ENCODE assay signal across 22 cellular contexts in genomic region chr14:81521356-81521755, GRCh38.
"Had no signal": no experiment of that assay in that cellular context is flagged by ENCODE, and none has a peak within 500 bp of the region (broad histone marks: within the 10 kb centered on the region; RNA-seq: fewer than 3 reads in every experiment).

No MANE protein-coding gene starts in this region.

- H3K9me3 Mint-ChIP-seq: activated B cell treated with CpG ODN at 0.5 μM for 24 hours; activated CD4-positive, alpha-beta T cell treated with anti-CD3 and anti-CD28 coated beads, Interleukin-2, amount 10 ng/mL, durations not matched to agents 24 days and 14 days; activated naive CD8-positive, alpha-beta T cell treated with anti-CD3 and anti-CD28 coated beads, Interleukin-2, amount 10 ng/mL, durations not matched to agents 7 days and 5 days; activated T-helper 1 cell treated with anti-CD3 and anti-CD28 coated beads, Interleukin-12 subunit alpha, Interleukin-12 subunit beta, Interleukin-2, Interleukin-4 antibody, amounts not matched to agents 30 ng/mL and 10 ng/mL and 1 ng/mL, durations not matched to agents 14 hours and 24 hours and 36 hours; dendritic cell treated with granulocyte-macrophage colony-stimulating factor and Interleukin-4, amounts not matched to agents 40 ng/mL and 50 ng/mL, for 4 days; stimulated activated memory B cell treated with anti-CD40 and anti-IgM and Interleukin-4, amounts not matched to agents 10 μg/mL and 1 μg/mL and 100 μg/mL, for 72 hours; T-helper 1 cell treated with Interleukin-12 subunit alpha and Interleukin-12 subunit beta and Interleukin-4 antibody, amounts not matched to agents 30 μg/mL and 1 μg/mL, for 36 hours had no signal

- H3K27me3 ChIP-seq: body of pancreas, testis, upper lobe of left lung had no signal

- ATAC-seq: body of pancreas; lower lobe of right lung; mucosa of descending colon; sciatic nerve; stimulated activated memory B cell treated with anti-CD40 and anti-IgM and Interleukin-4, amounts not matched to agents 10 μg/mL and 1 μg/mL and 100 μg/mL, for 72 hours had no signal

- H3K4me3 ChIP-seq: body of pancreas, lower lobe of right lung, mucosa of descending colon, testis, upper lobe of left lung had no signal

- H3K9me3 ChIP-seq: body of pancreas, lower lobe of right lung, mucosa of descending colon, testis, upper lobe of left lung had no signal

- H3K27me3 Mint-ChIP-seq: activated B cell treated with CpG ODN at 0.5 μM for 24 hours; activated CD4-positive, alpha-beta T cell treated with anti-CD3 and anti-CD28 coated beads, Interleukin-2, amount 10 ng/mL, durations not matched to agents 24 days and 14 days; activated naive CD8-positive, alpha-beta T cell treated with anti-CD3 and anti-CD28 coated beads, Interleukin-2, amount 10 ng/mL, durations not matched to agents 7 days and 5 days; dendritic cell treated with granulocyte-macrophage colony-stimulating factor and Interleukin-4, amounts not matched to agents 40 ng/mL and 50 ng/mL, for 4 days; stimulated activated memory B cell treated with anti-CD40 and anti-IgM and Interleukin-4, amounts not matched to agents 10 μg/mL and 1 μg/mL and 100 μg/mL, for 72 hours had no signal

- DNase-seq: activated B cell treated with CpG ODN at 0.5 μM for 24 hours; activated CD4-positive, alpha-beta T cell treated with anti-CD3 and anti-CD28 coated beads, Interleukin-2, amount 10 ng/mL, durations not matched to agents 24 days and 14 days; activated gamma-delta T cell treated with Interleukin-2 at 50 U/mL for 16 hours; activated naive CD8-positive, alpha-beta T cell treated with anti-CD3 and anti-CD28 coated beads, Interleukin-2, amount 10 ng/mL, durations not matched to agents 7 days and 5 days; body of pancreas; effector CD8-positive, alpha-beta T cell; foreskin melanocyte; kidney; lower lobe of right lung; mesendoderm; mucosa of descending colon; occipital lobe; posterior cingulate gyrus; small intestine; stimulated activated CD4-positive, alpha-beta T cell treated with anti-CD3 and anti-CD28 coated beads, Interleukin-2, amount 100 ng/mL, for 24 hours; testis; upper lobe of left lung had no signal

- H3K27ac Mint-ChIP-seq: activated B cell treated with CpG ODN at 0.5 μM for 24 hours; activated CD4-positive, alpha-beta T cell treated with anti-CD3 and anti-CD28 coated beads, Interleukin-2, amount 10 ng/mL, durations not matched to agents 24 days and 14 days; activated naive CD8-positive, alpha-beta T cell treated with anti-CD3 and anti-CD28 coated beads, Interleukin-2, amount 10 ng/mL, durations not matched to agents 7 days and 5 days; activated T-helper 1 cell treated with anti-CD3 and anti-CD28 coated beads, Interleukin-12 subunit alpha, Interleukin-12 subunit beta, Interleukin-2, Interleukin-4 antibody, amounts not matched to agents 30 ng/mL and 10 ng/mL and 1 ng/mL, durations not matched to agents 14 hours and 24 hours and 36 hours; dendritic cell treated with granulocyte-macrophage colony-stimulating factor and Interleukin-4, amounts not matched to agents 40 ng/mL and 50 ng/mL, for 4 days; stimulated activated memory B cell treated with anti-CD40 and anti-IgM and Interleukin-4, amounts not matched to agents 10 μg/mL and 1 μg/mL and 100 μg/mL, for 72 hours; T-helper 1 cell treated with Interleukin-12 subunit alpha and Interleukin-12 subunit beta and Interleukin-4 antibody, amounts not matched to agents 30 μg/mL and 1 μg/mL, for 36 hours had no signal

- H3K4me3 Mint-ChIP-seq: activated B cell treated with CpG ODN at 0.5 μM for 24 hours; activated CD4-positive, alpha-beta T cell treated with anti-CD3 and anti-CD28 coated beads, Interleukin-2, amount 10 ng/mL, durations not matched to agents 24 days and 14 days; activated naive CD8-positive, alpha-beta T cell treated with anti-CD3 and anti-CD28 coated beads, Interleukin-2, amount 10 ng/mL, durations not matched to agents 7 days and 5 days; activated T-helper 1 cell treated with anti-CD3 and anti-CD28 coated beads, Interleukin-12 subunit alpha, Interleukin-12 subunit beta, Interleukin-2, Interleukin-4 antibody, amounts not matched to agents 30 ng/mL and 10 ng/mL and 1 ng/mL, durations not matched to agents 14 hours and 24 hours and 36 hours; dendritic cell treated with granulocyte-macrophage colony-stimulating factor and Interleukin-4, amounts not matched to agents 40 ng/mL and 50 ng/mL, for 4 days; stimulated activated memory B cell treated with anti-CD40 and anti-IgM and Interleukin-4, amounts not matched to agents 10 μg/mL and 1 μg/mL and 100 μg/mL, for 72 hours; T-helper 1 cell treated with Interleukin-12 subunit alpha and Interleukin-12 subunit beta and Interleukin-4 antibody, amounts not matched to agents 30 μg/mL and 1 μg/mL, for 36 hours had no signal
